8 cellular contexts compared by ENCODE assay signal in the genomic region with DNA sequence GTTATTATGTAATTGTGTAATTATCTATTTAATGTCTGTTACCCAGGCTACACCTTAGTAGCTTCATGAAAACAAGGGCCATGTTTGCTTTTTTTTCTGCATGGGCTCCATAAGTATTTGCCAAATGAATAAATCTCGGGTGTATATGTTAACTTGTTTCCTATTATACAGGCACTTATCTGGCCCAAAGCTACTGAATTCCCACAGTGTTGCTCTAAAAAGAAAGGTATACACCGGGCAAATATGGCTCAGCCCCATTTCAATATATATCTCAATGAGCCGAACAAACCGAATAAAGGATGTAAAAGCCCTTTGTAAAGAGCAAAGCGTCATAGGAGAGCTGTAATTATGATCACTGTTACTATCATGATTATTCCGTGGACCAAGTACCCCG. TPM values are rescaled to one million over a fixed set of nuclear protein-coding genes. Genes with fewer than 3 reads are reported as not detected.
DNase-seq lines count a peak whose midpoint lies in the region; ATAC-seq, FAIRE-seq and TF ChIP-seq lines count a peak whose summit lies in the region.

No MANE protein-coding gene starts in this region.

- no peak for TF ChIP-seq EP300 in ovary (IDR thresholded peaks at IDR 0.05)

- peak overlapping the region; percentile 84 for H3K4me3 Mint-ChIP-seq in endodermal cell

- FAIRE-seq in GM19239 (lab: Jason Lieb, UNC) = peak; percentile 45

- peak overlapping the region; percentile 77 for H3K27ac Mint-ChIP-seq in endodermal cell

- intact Hi-C loops in ovary (cut with DNase I) = no loop called here

- H3K4me1 Mint-ChIP-seq in endodermal cell = peaks cover 27% of the 10 kb centered on the region

- DNase-seq in GM19239 (ENCODE audit: insufficient read length, low spot score) (no peak), NT2/D1 (ENCODE audit: low read depth, low spot score) (no peak), endodermal cell (no peak), ovary (no peak), NCI-H187 treated with DMSO at 0.1 percent for 48 hours (lab: John Stamatoyannopoulos, UW) (no peak)
- no peak for DNase-seq in NK-92 treated with Interleukin-12 subunit alpha and Interleukin-12 subunit beta, amount 100 ng/mL, for 24 hours (lab: John Stamatoyannopoulos, UW)

- H3K4me3 ChIP-seq in NT2/D1 (ENCODE audit: insufficient read length, low read depth) (peak overlapping the region; percentile 98), endodermal cell (ENCODE audit: low read length) (peak overlapping the region; percentile 88), ovary (peak overlapping the region; percentile 67)

- H3K9me3 ChIP-seq in NT2/D1 (ENCODE audit: insufficient read depth, low read length) (no peaks in the 10 kb centered on the region), endodermal cell (ENCODE audit: control insufficient read depth, low read length) (no peaks in the 10 kb centered on the region), ovary (no peaks in the 10 kb centered on the region)

- H3K9ac ChIP-seq in NT2/D1 (ENCODE audit: insufficient read length, low read depth) (peak overlapping the region; percentile 98), endodermal cell (ENCODE audit: extremely low read depth, low read length, poor library complexity, severe bottlenecking) (peak overlapping the region; percentile 62)

- H3K9me3 Mint-ChIP-seq in endodermal cell = no peaks in the 10 kb centered on the region

- peaks cover 9% of the 10 kb centered on the region for H3K36me3 Mint-ChIP-seq in endodermal cell (ENCODE audit: low read depth)

- peaks cover 25% of the 10 kb centered on the region for H3K36me3 ChIP-seq in NT2/D1 (ENCODE audit: insufficient read depth, insufficient read length, low read length)
- peaks cover 4% of the 10 kb centered on the region for H3K36me3 ChIP-seq in endodermal cell (ENCODE audit: control insufficient read depth, insufficient read depth, low read length)
- no peaks in the 10 kb centered on the region for H3K36me3 ChIP-seq in ovary

- ATAC-seq in GM19467 (IDR thresholded peaks at IDR 0.05; ENCODE audit: unreplicated experiment) (no peak), HG03097 (IDR thresholded peaks at IDR 0.05; ENCODE audit: low FRiP score, unreplicated experiment) (no peak)

- H3K4me1 ChIP-seq in NT2/D1 (ENCODE audit: insufficient read depth, insufficient read length) = no peaks in the 10 kb centered on the region
- H3K4me1 ChIP-seq in endodermal cell (ENCODE audit: control insufficient read depth, insufficient read depth, low read length) = no peaks in the 10 kb centered on the region
- H3K4me1 ChIP-seq in ovary (ENCODE audit: insufficient read depth) = no peaks in the 10 kb centered on the region

- H3K27me3 ChIP-seq in NT2/D1 (ENCODE audit: insufficient read depth, insufficient read length) (no peaks in the 10 kb centered on the region), endodermal cell (ENCODE audit: control insufficient read depth, insufficient read depth, low read length, poor library complexity, severe bottlenecking) (no peaks in the 10 kb centered on the region), ovary (no peaks in the 10 kb centered on the region)

- peaks cover 14% of the 10 kb centered on the region for H3K27me3 Mint-ChIP-seq in endodermal cell (ENCODE audit: insufficient read depth)

- TF ChIP-seq CTCF in endodermal cell (conservative IDR thresholded peaks at IDR 0.05) = no peak
- TF ChIP-seq CTCF in ovary (IDR thresholded peaks at IDR 0.05) = no peak

- no peak overlapping the region for H3K27ac ChIP-seq in endodermal cell (ENCODE audit: low read depth, low read length)
- no peak overlapping the region for H3K27ac ChIP-seq in ovary

- WGBS in endodermal cell (ENCODE audit: insufficient coverage in 1 of 2, insufficient read length in 1 of 2), 2 experiments = 14 to 16% methylated on average over 6 to 7 of the region's 7 CpGs
- WGBS in ovary, 3 donors = 1 to 3% (median 2%) methylated on average over 7 of the region's 7 CpGs

- no peak for TF ChIP-seq POLR2A in ovary (IDR thresholded peaks at IDR 0.05)

RNA-seq across cellular contexts. Expression of a gene that starts 0.8 kb away (rescaled TPM):
- total RNA-seq in endodermal cell = 10 to 100 TPM; 31.2 to 37.3 TPM
- polyA plus RNA-seq in endodermal cell (2013, experiment 1 of 2) = 37.0 TPM
- 36.4 TPM for polyA plus RNA-seq in endodermal cell (2013, experiment 2 of 2)
- 10 to 100 TPM in 2 of 7 donors, 1 to 10 TPM in 5; 8.3 to 13.4 (median 9.4) TPM for total RNA-seq in ovary
- 10 to 100 TPM in 1 of 2 donors, 1 to 10 TPM in 1; 3.4 to 10.1 TPM for polyA plus RNA-seq in ovary
